10 cellular contexts compared by ENCODE assay signal in the genomic region with DNA sequence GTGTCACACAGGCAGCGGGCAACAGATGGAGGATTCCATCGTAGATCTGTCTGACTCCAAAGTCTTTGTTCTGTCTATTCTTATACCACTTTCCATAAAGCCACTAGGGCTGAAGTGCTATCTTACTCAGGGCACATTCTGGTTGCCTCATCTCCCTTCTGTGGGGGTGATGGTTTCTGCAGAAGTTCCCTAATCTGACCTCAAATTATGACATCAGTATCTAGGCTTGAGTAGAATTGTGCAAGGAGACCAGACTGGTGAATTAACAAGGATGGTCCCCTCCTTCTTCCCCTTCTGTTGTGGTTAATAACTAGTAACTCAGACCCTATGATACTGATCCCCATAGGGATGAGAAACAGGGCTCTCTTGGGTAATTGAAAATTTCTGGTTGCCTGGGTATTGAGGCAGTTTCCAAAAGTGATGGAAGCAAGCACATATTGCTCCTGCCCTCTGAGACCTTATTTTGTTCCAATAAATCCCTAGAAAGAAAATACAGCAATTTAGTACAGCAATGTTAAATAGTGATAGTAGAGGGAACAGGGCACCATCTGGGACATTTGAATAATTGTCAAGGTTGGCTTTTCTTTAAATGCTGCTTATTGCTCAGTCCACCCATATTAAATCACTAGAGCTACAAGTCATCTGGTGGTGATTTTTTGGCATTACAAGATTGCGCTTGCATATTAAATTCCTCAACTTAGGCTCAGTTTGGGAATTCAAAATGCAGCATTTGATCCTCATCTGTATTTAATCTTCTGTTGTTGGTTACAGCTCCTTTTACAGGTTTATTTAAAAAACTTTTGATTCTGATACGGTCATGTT. TPM values are rescaled to one million over a fixed set of nuclear protein-coding genes. Genes with fewer than 3 reads are reported as not detected.
DNase-seq lines count a peak whose midpoint lies in the region; ATAC-seq and TF ChIP-seq lines count a peak whose summit lies in the region.
"Had no signal": no experiment of that assay in that cellular context is flagged by ENCODE, and none has a peak within 500 bp of the region (broad histone marks: within the 10 kb centered on the region; RNA-seq: fewer than 3 reads in every experiment).

No MANE protein-coding gene starts in this region.

- no peaks in the 10 kb centered on the region for H3K27me3 ChIP-seq in uterus
- H3K27me3 ChIP-seq: SJCRH30 had no signal

- H3K27me3 Mint-ChIP-seq in activated B cell treated with CpG ODN at 0.5 μM for 24 hours (no peaks in the 10 kb centered on the region), natural killer cell (ENCODE audit: low read depth in 2 of 2) (peaks cover 3 to 19% of the 10 kb centered on the region in 2 donors)
- peaks cover 4% of the 10 kb centered on the region for H3K27me3 Mint-ChIP-seq in activated naive CD4-positive, alpha-beta T cell treated with anti-CD3 and anti-CD28 coated beads, Interleukin-2, amount 10 ng/mL, durations not matched to agents 7 days and 5 days

- H3K36me3 ChIP-seq in uterus, result no peaks in the 10 kb centered on the region
- H3K36me3 ChIP-seq: SJCRH30 had no signal

- H3K36me3 Mint-ChIP-seq in activated B cell treated with CpG ODN at 0.5 μM for 24 hours (ENCODE audit: low read depth) (no peaks in the 10 kb centered on the region), natural killer cell (no peaks in the 10 kb centered on the region)
- no peaks in the 10 kb centered on the region for H3K36me3 Mint-ChIP-seq in activated naive CD4-positive, alpha-beta T cell treated with anti-CD3 and anti-CD28 coated beads, Interleukin-2, amount 10 ng/mL, durations not matched to agents 7 days and 5 days

- DNase-seq in GM12864 (ENCODE audit: low read depth) (no peak), activated B cell treated with CpG ODN at 0.5 μM for 24 hours (no peak), natural killer cell (no peak), uterus (no peak), NCI-H2227 treated with DMSO at 0.1 percent for 48 hours (lab: John Stamatoyannopoulos, UW) (no peak)
- no peak for DNase-seq in activated naive CD4-positive, alpha-beta T cell treated with anti-CD3 and anti-CD28 coated beads, Interleukin-2, amount 10 ng/mL, durations not matched to agents 7 days and 5 days
- DNase-seq: NCI-H1092 treated with DMSO at 0.1 percent for 48 hours, SJCRH30 had no signal

- H3K4me3 ChIP-seq in GM12864 (ENCODE audit: low read depth, low read length), result no peak overlapping the region
- no peak overlapping the region for H3K4me3 ChIP-seq in uterus
- H3K4me3 ChIP-seq: SJCRH30 had no signal

- peak; percentile 2 for TF ChIP-seq CTCF in GM12864 (IDR thresholded peaks at IDR 0.05; ENCODE audit: low read depth, low read length, missing control alignments)
- TF ChIP-seq CTCF in activated B cell treated with CpG ODN at 0.5 μM for 24 hours (IDR thresholded peaks at IDR 0.05), result no peak
- TF ChIP-seq CTCF in natural killer cell (IDR thresholded peaks at IDR 0.05), result no peak
- TF ChIP-seq CTCF in uterus (IDR thresholded peaks at IDR 0.05), result no peak

- H3K4me3 Mint-ChIP-seq in activated B cell treated with CpG ODN at 0.5 μM for 24 hours, result no peak overlapping the region
- H3K4me3 Mint-ChIP-seq in natural killer cell, result no peak overlapping the region
- H3K4me3 Mint-ChIP-seq in activated naive CD4-positive, alpha-beta T cell treated with anti-CD3 and anti-CD28 coated beads, Interleukin-2, amount 10 ng/mL, durations not matched to agents 7 days and 5 days, result no peak overlapping the region

- CTCF ChIA-PET in activated B cell treated with CpG ODN at 0.5 μM for 24 hours (lab: Charles Lee), result no interaction called here
- CTCF ChIA-PET in activated naive CD4-positive, alpha-beta T cell treated with anti-CD3 and anti-CD28 coated beads, Interleukin-2, amount 10 ng/mL, durations not matched to agents 7 days and 5 days (lab: Charles Lee), result no interaction called here

- H3K27ac ChIP-seq in uterus, result no peak overlapping the region
- H3K27ac ChIP-seq: SJCRH30 had no signal

- H3K4me1 Mint-ChIP-seq in activated B cell treated with CpG ODN at 0.5 μM for 24 hours (peaks cover 19% of the 10 kb centered on the region), natural killer cell (peaks cover 6 to 7% of the 10 kb centered on the region in 2 donors)
- no peaks in the 10 kb centered on the region for H3K4me1 Mint-ChIP-seq in activated naive CD4-positive, alpha-beta T cell treated with anti-CD3 and anti-CD28 coated beads, Interleukin-2, amount 10 ng/mL, durations not matched to agents 7 days and 5 days

- no peaks in the 10 kb centered on the region for H3K9me3 Mint-ChIP-seq in activated B cell treated with CpG ODN at 0.5 μM for 24 hours
- H3K9me3 Mint-ChIP-seq in natural killer cell, result no peaks in the 10 kb centered on the region
- no peaks in the 10 kb centered on the region for H3K9me3 Mint-ChIP-seq in activated naive CD4-positive, alpha-beta T cell treated with anti-CD3 and anti-CD28 coated beads, Interleukin-2, amount 10 ng/mL, durations not matched to agents 7 days and 5 days

- H3K9me3 ChIP-seq in uterus, result no peaks in the 10 kb centered on the region
- H3K9me3 ChIP-seq: SJCRH30 had no signal

- intact Hi-C loops in activated B cell treated with CpG ODN at 0.5 μM for 24 hours (cut with micrococcal nuclease), result no loop called here
- intact Hi-C loops in natural killer cell (cut with micrococcal nuclease), result no loop called here
- intact Hi-C loops in uterus (cut with DNase I; ENCODE audit: low total_unique reads), result no loop called here

- POLR2A ChIA-PET in activated B cell treated with CpG ODN at 0.5 μM for 24 hours (lab: Charles Lee), result no interaction called here

- H3K27ac Mint-ChIP-seq in activated B cell treated with CpG ODN at 0.5 μM for 24 hours (no peak overlapping the region), natural killer cell (no peak overlapping the region)
- H3K27ac Mint-ChIP-seq in activated naive CD4-positive, alpha-beta T cell treated with anti-CD3 and anti-CD28 coated beads, Interleukin-2, amount 10 ng/mL, durations not matched to agents 7 days and 5 days, result no peak overlapping the region

- no peak for TF ChIP-seq POLR2A in uterus (IDR thresholded peaks at IDR 0.05)

- no peaks in the 10 kb centered on the region for H3K4me1 ChIP-seq in uterus
- H3K4me1 ChIP-seq: SJCRH30 had no signal

- ATAC-seq in HG03378 (IDR thresholded peaks at IDR 0.05; ENCODE audit: unreplicated experiment) (peak; percentile 54), activated B cell treated with CpG ODN at 0.5 μM for 24 hours (ENCODE audit: low read depth) (peak; percentile 47), natural killer cell (peak in 2 of 3 donors; percentile 47 to 76), HG03460 (IDR thresholded peaks at IDR 0.05; ENCODE audit: unreplicated experiment) (no peak)

RNA-seq across cellular contexts. Expression of gene AP1S2, which starts 57.3 kb away (rescaled TPM):
- total RNA-seq in activated B cell treated with CpG ODN at 0.5 μM for 24 hours, result 42.3 and 45.9 TPM in 2 replicates
- total RNA-seq in natural killer cell, result 10 to 100 TPM; 21.0 to 30.8 (median 25.9) TPM
- 100 to 1,000 TPM in 1 of 4 donors, 10 to 100 TPM in 3; 64.7 to 112 (median 73.9) TPM for total RNA-seq in uterus
